In genomic region chr5:172770374-172770674, GRCh38 we compare ENCODE assay signal across 1 cellular context.
A peak's percentile ranks its signal among the peaks of the same experiment; 100 is the strongest.
TF ChIP-seq lines count a peak whose summit lies in the region.

No MANE protein-coding gene starts in this region.

TF ChIP-seq in GM12878, 131 proteins besides CTCF, POLR2A, EP300 and RAD21 (continued from another document and continues in another):
- TF ChIP-seq BHLHE40 (IDR thresholded peaks at IDR 0.05; ENCODE audit: borderline replicate concordance in 1 of 2, low read depth in 2 of 2, low read length in 1 of 2) = peak in 1 of 2 experiments; percentile 54; a peak in 1 of 4 replicates
- TF ChIP-seq BCL11A (IDR thresholded peaks at IDR 0.05; ENCODE audit: low read depth, low read length) = no peak
- TF ChIP-seq NFXL1 (IDR thresholded peaks at IDR 0.05; ENCODE audit: borderline replicate concordance) = no peak
- no peak for TF ChIP-seq SIN3A (IDR thresholded peaks at IDR 0.05; ENCODE audit: low read depth, low read length)
- 0 out of 2 replicates have a peak, but pooled peaks have one; percentile 29 for TF ChIP-seq TCF12 (IDR thresholded peaks at IDR 0.05; ENCODE audit: low read depth, low read length)
- no peak for TF ChIP-seq PRDM15 (CRISPR knock-in tag; IDR thresholded peaks at IDR 0.05)
- TF ChIP-seq BMI1 (IDR thresholded peaks at IDR 0.05; ENCODE audit: borderline replicate concordance) = no peak
- TF ChIP-seq KLF5 (IDR thresholded peaks at IDR 0.05; ENCODE audit: partially characterized antibody) = peak; percentile 40
- no peak for TF ChIP-seq NRF1 (conservative IDR thresholded peaks at IDR 0.05; ENCODE audit: low read depth, low read length)
- no peak for TF ChIP-seq ATF7 (IDR thresholded peaks at IDR 0.05; ENCODE audit: low read depth)
- TF ChIP-seq PAX5 (IDR thresholded peaks at IDR 0.05; ENCODE audit: borderline replicate concordance, low read depth, low read length) = no peak
- no peak for TF ChIP-seq IKZF2 (IDR thresholded peaks at IDR 0.05)
- no peak for TF ChIP-seq SREBF2 (IDR thresholded peaks at IDR 0.05; ENCODE audit: low read length)
- no peak for TF ChIP-seq CHD1 (IDR thresholded peaks at IDR 0.05; ENCODE audit: low read depth, low read length)
- no peak for TF ChIP-seq CUX1 (IDR thresholded peaks at IDR 0.05; ENCODE audit: insufficient replicate concordance, low read depth, low read length)
- TF ChIP-seq BACH1 (IDR thresholded peaks at IDR 0.05; ENCODE audit: borderline replicate concordance) = no peak
- no peak for TF ChIP-seq RELA (IDR thresholded peaks at IDR 0.05; ENCODE audit: borderline replicate concordance, partially characterized antibody)
- no peak for TF ChIP-seq RBBP5 (conservative IDR thresholded peaks at IDR 0.05)
- no peak for TF ChIP-seq ZNF384 (IDR thresholded peaks at IDR 0.05; ENCODE audit: borderline replicate concordance, low read depth, low read length)
- TF ChIP-seq GABPA (IDR thresholded peaks at IDR 0.05; ENCODE audit: low read depth) = no peak
- TF ChIP-seq PML (IDR thresholded peaks at IDR 0.05; ENCODE audit: low read length) = no peak
- no peak for TF ChIP-seq SPI1 (IDR thresholded peaks at IDR 0.05; ENCODE audit: borderline replicate concordance, insufficient read depth, low read depth, low read length)
- no peak for TF ChIP-seq E4F1 (IDR thresholded peaks at IDR 0.05; ENCODE audit: borderline replicate concordance, partially characterized antibody)
- TF ChIP-seq E2F8 (IDR thresholded peaks at IDR 0.05; ENCODE audit: low read depth, partially characterized antibody) = no peak
- no peak for TF ChIP-seq NFIC (IDR thresholded peaks at IDR 0.05; ENCODE audit: low read depth, low read length)
- no peak for TF ChIP-seq FOXM1 (IDR thresholded peaks at IDR 0.05; ENCODE audit: low read depth, low read length)
- no peak for TF ChIP-seq POLR2AphosphoS2 (IDR thresholded peaks at IDR 0.05; ENCODE audit: low read depth, low read length)
- no peak for TF ChIP-seq IRF3 (IDR thresholded peaks at IDR 0.05)
- 0 out of 2 replicates have a peak, but pooled peaks have one; percentile 16 for TF ChIP-seq ZNF24 (IDR thresholded peaks at IDR 0.05)
- 0 out of 2 replicates have a peak, but pooled peaks have one; percentile 8 for TF ChIP-seq TBL1XR1 (IDR thresholded peaks at IDR 0.05; ENCODE audit: low read depth, low read length)
- TF ChIP-seq POU2F2 (IDR thresholded peaks at IDR 0.05; ENCODE audit: borderline replicate concordance, low read depth, low read length) = no peak
- 0 out of 2 replicates have a peak, but pooled peaks have one; percentile 12 for TF ChIP-seq MTA2 (IDR thresholded peaks at IDR 0.05; ENCODE audit: low read depth)
- TF ChIP-seq RELB (IDR thresholded peaks at IDR 0.05; ENCODE audit: low read depth) = no peak
- TF ChIP-seq NR2F1 (conservative IDR thresholded peaks at IDR 0.05) = no peak; the same call in 1 of the 2 replicates
- no peak for TF ChIP-seq SKIL (IDR thresholded peaks at IDR 0.05; ENCODE audit: low read depth, poor library complexity, severe bottlenecking)
- TF ChIP-seq POLR2AphosphoS5 (IDR thresholded peaks at IDR 0.05; ENCODE audit: low read length) = no peak
- TF ChIP-seq HSF1 (IDR thresholded peaks at IDR 0.05; ENCODE audit: low read depth, low read length) = no peak
- TF ChIP-seq HDGF (IDR thresholded peaks at IDR 0.05) = no peak
- no peak for TF ChIP-seq MXI1 (IDR thresholded peaks at IDR 0.05; ENCODE audit: low read depth, low read length)
- TF ChIP-seq PAX8 (IDR thresholded peaks at IDR 0.05) = no peak
- no peak for TF ChIP-seq FOXK2 (IDR thresholded peaks at IDR 0.05)
